Comparison of ENCODE assay signal across 38 cellular contexts in the genomic region with DNA sequence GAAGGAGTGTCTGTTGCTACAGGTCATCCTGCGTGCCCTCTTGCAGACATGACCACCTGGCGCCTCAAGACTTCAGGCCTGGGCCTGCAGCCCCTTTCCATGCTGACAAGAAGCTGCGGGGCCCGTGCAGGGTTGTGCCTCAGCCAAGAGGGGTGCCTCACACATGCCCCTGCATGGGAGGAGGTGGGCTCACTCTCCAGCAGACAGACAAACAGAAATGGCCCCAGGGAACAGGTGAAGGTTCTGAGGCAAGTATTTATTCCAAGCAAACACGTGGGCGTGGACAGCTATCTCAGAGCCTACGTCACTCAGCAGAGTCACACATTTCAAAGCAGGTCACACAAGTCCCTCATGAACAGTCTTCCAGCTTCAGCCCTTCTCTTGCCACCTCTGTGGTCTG. TPM values are rescaled to one million over a fixed set of nuclear protein-coding genes. Genes with fewer than 3 reads are reported as not detected.
DNase-seq lines count a peak whose midpoint lies in the region; ATAC-seq, FAIRE-seq and TF ChIP-seq lines count a peak whose summit lies in the region.
"Had no signal": no experiment of that assay in that cellular context is flagged by ENCODE, and none has a peak within 500 bp of the region (broad histone marks: within the 10 kb centered on the region; RNA-seq: fewer than 3 reads in every experiment).

No MANE protein-coding gene starts in this region.

- TF ChIP-seq RAD21 in liver (IDR thresholded peaks at IDR 0.05): no peak

- no peak for ATAC-seq in HG02798 (IDR thresholded peaks at IDR 0.05; ENCODE audit: poor library complexity, unreplicated experiment)
- ATAC-seq in GM21381 (IDR thresholded peaks at IDR 0.05; ENCODE audit: unreplicated experiment): no peak
- ATAC-seq: foreskin keratinocyte; lower lobe of right lung; naive thymus-derived CD8-positive, alpha-beta T cell; T-helper 17 cell had no signal

- FAIRE-seq in bronchial epithelial cell (lab: Jason Lieb, UNC): no peak
- FAIRE-seq: TTC549, urothelium cell line had no signal

- peak overlapping the region in 1 of 2 donors; percentile 1 for H3K9ac ChIP-seq in liver (ENCODE audit: low read depth in 1 of 2, low read length in 2 of 2)
- H3K9ac ChIP-seq: SK-N-SH had no signal

- H3K27me3 ChIP-seq in bronchial epithelial cell (ENCODE audit: control insufficient read depth, insufficient read depth, low read length) (no peaks in the 10 kb centered on the region), liver (ENCODE audit: control insufficient read depth in 4 of 4, insufficient read depth in 4 of 4, low read length in 3 of 4) (no peaks in the 10 kb centered on the region), stomach (no peaks in the 10 kb centered on the region), HAP-1 (ENCODE audit: low read depth) (no peaks in the 10 kb centered on the region)
- H3K27me3 ChIP-seq: ascending aorta, esophagus squamous epithelium, foreskin keratinocyte, heart right ventricle, suprapubic skin had no signal

- intact Hi-C loops in stomach (cut with DNase I; ENCODE audit: low total_unique reads): no loop called here

- peaks cover 1% of the 10 kb centered on the region for H3K36me3 ChIP-seq in bronchial epithelial cell (ENCODE audit: control insufficient read depth, insufficient read depth, low read length)
- peaks cover 0 to 17% (median 0%) of the 10 kb centered on the region in 4 donors for H3K36me3 ChIP-seq in liver (ENCODE audit: control insufficient read depth in 4 of 4, insufficient read depth in 3 of 4, low read depth in 1 of 4, low read length in 3 of 4)
- H3K36me3 ChIP-seq in stomach: peaks cover 3 to 40% (median 26%) of the 10 kb centered on the region in 4 donors
- H3K36me3 ChIP-seq in HAP-1 (replicated peaks): peaks cover 53% of the 10 kb centered on the region
- H3K36me3 ChIP-seq: ascending aorta had no signal

- no peaks in the 10 kb centered on the region for H3K9me3 ChIP-seq in liver (ENCODE audit: control insufficient read depth in 4 of 4, low read length in 3 of 4)
- H3K9me3 ChIP-seq in stomach: no peaks in the 10 kb centered on the region
- H3K9me3 ChIP-seq in HAP-1: no peaks in the 10 kb centered on the region
- H3K9me3 ChIP-seq: ascending aorta, esophagus squamous epithelium, heart right ventricle, lower lobe of right lung, SK-N-SH, suprapubic skin had no signal

- H3K4me3 ChIP-seq in bronchial epithelial cell (ENCODE audit: low read depth, low read length) (no peak overlapping the region), liver (ENCODE audit: low read depth in 1 of 3, low read length in 3 of 3) (no peak overlapping the region), stomach (no peak overlapping the region), HAP-1 (no peak overlapping the region)
- H3K4me3 ChIP-seq: ascending aorta, esophagus squamous epithelium, heart right ventricle, lower lobe of right lung, skin epidermis, suprapubic skin had no signal

- TF ChIP-seq CTCF in bronchial epithelial cell (IDR thresholded peaks at IDR 0.05; ENCODE audit: insufficient read depth, low read length, severe bottlenecking) (no peak), liver (IDR thresholded peaks at IDR 0.05; ENCODE audit: low read depth, low read length, missing input control) (no peak), stomach (IDR thresholded peaks at IDR 0.05) (no peak)

- in situ Hi-C loops in HAP-1 (cut with MboI; ENCODE audit: low sequenced_read_pairs): no loop called here

- TF ChIP-seq EP300 in stomach (IDR thresholded peaks at IDR 0.05): no peak

- DNase-seq in SIG-M5 treated with dmso at 0.1 percent for 504 hours (lab: John Stamatoyannopoulos, UW; ENCODE audit: unreplicated experiment) (peak; percentile 17), SIG-M5 (lab: John Stamatoyannopoulos, UW) (no peak), bronchial epithelial cell (ENCODE audit: low read depth) (peak; percentile 42), stomach (peak; percentile 68), HAP-1 (ENCODE audit: low spot score in 2 of 2) (no peak)
- DNase-seq: 8988T; activated CD4-positive, alpha-beta T cell treated with anti-CD3 and anti-CD28 coated beads, Interleukin-2, amount 50 U/mL, for 1 hour; activated CD4-positive, CD25-positive, alpha-beta regulatory T cell; activated gamma-delta T cell treated with Interleukin-2 at 50 U/mL for 16 hours; activated naive CD8-positive, alpha-beta T cell treated with anti-CD3 and anti-CD28 coated beads, Interleukin-2, amount 10 ng/mL, durations not matched to agents 7 days and 5 days; activated T-cell treated with anti-CD3 and anti-CD28 coated beads, Interleukin-2, amount 50 U/mL, for 24 hours; caudate nucleus; CD4-positive, alpha-beta memory T cell; cortex of kidney; esophagus squamous epithelium; foreskin keratinocyte; H9; heart right ventricle; IMR-90; midbrain; naive thymus-derived CD8-positive, alpha-beta T cell; NCI-H1694; NCI-H2171; nucleus accumbens; SK-N-SH; stimulated activated naive CD4-positive, alpha-beta T cell; T-helper 17 cell had no signal

- TF ChIP-seq POLR2A in stomach (IDR thresholded peaks at IDR 0.05): no peak

- H3K27ac ChIP-seq in liver (ENCODE audit: low read depth in 1 of 2, low read length in 2 of 2): peak overlapping the region; percentile 96 to 97
- peak overlapping the region; percentile 66 to 79 (median 76) for H3K27ac ChIP-seq in stomach
- H3K27ac ChIP-seq: ascending aorta, foreskin keratinocyte, lower lobe of right lung, suprapubic skin had no signal

- 47% methylated on average over 7 of the region's 7 CpGs for WGBS in liver
- WGBS in stomach, 5 donors: 49 to 69% (median 53%) methylated on average over 5 to 7 of the region's 7 CpGs

- H3K4me1 ChIP-seq in liver (ENCODE audit: control insufficient read depth in 4 of 4, insufficient read depth in 4 of 4, low read length in 3 of 4) (peaks cover 12 to 43% (median 25%) of the 10 kb centered on the region in 4 donors), stomach (peaks cover 9 to 48% (median 24%) of the 10 kb centered on the region in 4 donors), HAP-1 (no peaks in the 10 kb centered on the region)
- H3K4me1 ChIP-seq: foreskin keratinocyte had no signal

TF ChIP-seq in liver, 16 proteins besides CTCF, POLR2A, EP300 and RAD21 (continues in another document):
- TF ChIP-seq, protein P1, sequence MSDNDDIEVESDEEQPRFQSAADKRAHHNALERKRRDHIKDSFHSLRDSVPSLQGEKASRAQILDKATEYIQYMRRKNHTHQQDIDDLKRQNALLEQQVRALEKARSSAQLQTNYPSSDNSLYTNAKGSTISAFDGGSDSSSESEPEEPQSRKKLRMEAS (IDR thresholded peaks at IDR 0.05): no peak
- no peak for TF ChIP-seq HNF4A (conservative IDR thresholded peaks at IDR 0.05)
- TF ChIP-seq, protein P2, sequence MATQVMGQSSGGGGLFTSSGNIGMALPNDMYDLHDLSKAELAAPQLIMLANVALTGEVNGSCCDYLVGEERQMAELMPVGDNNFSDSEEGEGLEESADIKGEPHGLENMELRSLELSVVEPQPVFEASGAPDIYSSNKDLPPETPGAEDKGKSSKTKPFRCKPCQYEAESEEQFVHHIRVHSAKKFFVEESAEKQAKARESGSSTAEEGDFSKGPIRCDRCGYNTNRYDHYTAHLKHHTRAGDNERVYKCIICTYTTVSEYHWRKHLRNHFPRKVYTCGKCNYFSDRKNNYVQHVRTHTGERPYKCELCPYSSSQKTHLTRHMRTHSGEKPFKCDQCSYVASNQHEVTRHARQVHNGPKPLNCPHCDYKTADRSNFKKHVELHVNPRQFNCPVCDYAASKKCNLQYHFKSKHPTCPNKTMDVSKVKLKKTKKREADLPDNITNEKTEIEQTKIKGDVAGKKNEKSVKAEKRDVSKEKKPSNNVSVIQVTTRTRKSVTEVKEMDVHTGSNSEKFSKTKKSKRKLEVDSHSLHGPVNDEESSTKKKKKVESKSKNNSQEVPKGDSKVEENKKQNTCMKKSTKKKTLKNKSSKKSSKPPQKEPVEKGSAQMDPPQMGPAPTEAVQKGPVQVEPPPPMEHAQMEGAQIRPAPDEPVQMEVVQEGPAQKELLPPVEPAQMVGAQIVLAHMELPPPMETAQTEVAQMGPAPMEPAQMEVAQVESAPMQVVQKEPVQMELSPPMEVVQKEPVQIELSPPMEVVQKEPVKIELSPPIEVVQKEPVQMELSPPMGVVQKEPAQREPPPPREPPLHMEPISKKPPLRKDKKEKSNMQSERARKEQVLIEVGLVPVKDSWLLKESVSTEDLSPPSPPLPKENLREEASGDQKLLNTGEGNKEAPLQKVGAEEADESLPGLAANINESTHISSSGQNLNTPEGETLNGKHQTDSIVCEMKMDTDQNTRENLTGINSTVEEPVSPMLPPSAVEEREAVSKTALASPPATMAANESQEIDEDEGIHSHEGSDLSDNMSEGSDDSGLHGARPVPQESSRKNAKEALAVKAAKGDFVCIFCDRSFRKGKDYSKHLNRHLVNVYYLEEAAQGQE (IDR thresholded peaks at IDR 0.05): peak; percentile 89
- TF ChIP-seq YY1 (IDR thresholded peaks at IDR 0.05): peak; percentile 79
- peak in 1 of 2 donors; percentile 16 for TF ChIP-seq JUND (IDR thresholded peaks at IDR 0.05)
- TF ChIP-seq TAF1 (conservative IDR thresholded peaks at IDR 0.05): no peak
- TF ChIP-seq GABPA (IDR thresholded peaks at IDR 0.05 in 1 of 2, conservative IDR thresholded peaks at IDR 0.05 in 1 of 2): no peak

RNA-seq across cellular contexts. Expression of a gene that starts 5.9 kb away (rescaled TPM):
- total RNA-seq in bronchial epithelial cell (0.51 and 0.79 TPM in 2 replicates), liver (1 to 10 TPM in 1 of 2 donors, not detected in 1; 2.2 TPM), stomach (not detected)
- polyA plus RNA-seq in liver (under 1 TPM in 1 of 2 donors, not detected in 1; 0.45 TPM), stomach (1 to 10 TPM in 1 of 3 donors, under 1 TPM in 1, not detected in 1; 0.80 to 1.9 TPM)
- total RNA-seq: ascending aorta; CD4-positive, alpha-beta memory T cell; foreskin keratinocyte; IMR-90; lower lobe of right lung; naive thymus-derived CD8-positive, alpha-beta T cell; pulmonary artery endothelial cell; RPMI7951; suprapubic skin; T-helper 17 cell had no signal
- polyA plus RNA-seq: heart right ventricle; IMR-90; naive thymus-derived CD8-positive, alpha-beta T cell had no signal

RNA-seq across cellular contexts. Expression of a gene that starts 9.6 kb away (rescaled TPM):
- 3.4 and 8.2 TPM in 2 replicates for total RNA-seq in bronchial epithelial cell
- total RNA-seq in liver: 10 to 100 TPM in 1 of 2 donors, 1 to 10 TPM in 1; 3.0 to 13.6 TPM
- 1 to 10 TPM; 4.0 to 5.7 TPM for polyA plus RNA-seq in liver
- total RNA-seq in stomach: 100 to 1,000 TPM in 2 of 5 donors, 10 to 100 TPM in 1, 1 to 10 TPM in 2; 6.6 to 164 (median 54.5) TPM
- 10 to 100 TPM in 2 of 3 donors, 1 to 10 TPM in 1; 9.8 to 31.8 (median 10.1) TPM for polyA plus RNA-seq in stomach

RNA-seq across cellular contexts. Expression of a gene that starts 14.0 kb away (rescaled TPM):
- total RNA-seq in bronchial epithelial cell (27.6 and 34.3 TPM in 2 replicates), liver (10 to 100 TPM; 18.4 to 24.2 TPM), stomach (100 to 1,000 TPM in 2 of 5 donors, 10 to 100 TPM in 3; 31.9 to 283 (median 81.2) TPM)
- polyA plus RNA-seq in liver (10 to 100 TPM; 17.9 to 22.9 TPM), stomach (100 to 1,000 TPM; 107 to 152 (median 129) TPM)

RNA-seq across cellular contexts. Expression of a gene that starts 22.9 kb away (rescaled TPM):
- total RNA-seq in bronchial epithelial cell: 0.26 TPM in 2 replicates
- under 1 TPM in 1 of 2 donors, not detected in 1; 0.08 TPM for total RNA-seq in liver
- under 1 TPM; 0.08 to 0.16 TPM for polyA plus RNA-seq in liver
- total RNA-seq in stomach: not detected
- polyA plus RNA-seq in stomach: under 1 TPM in 2 of 3 donors, not detected in 1; 0.25 to 0.46 TPM
- total RNA-seq: ascending aorta, foreskin keratinocyte, H9, IMR-90, pulmonary artery endothelial cell, RPMI7951 had no signal

RNA-seq across cellular contexts. Expression of a gene that starts 32.0 kb away (rescaled TPM):
- total RNA-seq in bronchial epithelial cell (0.53 and 0.77 TPM in 2 replicates), liver (under 1 TPM; 0.09 to 0.17 TPM), stomach (1 to 10 TPM in 2 of 5 donors, under 1 TPM in 3; 0.43 to 5.8 (median 0.89) TPM)
- polyA plus RNA-seq in liver (under 1 TPM; 0.04 to 0.37 TPM), stomach (1 to 10 TPM in 1 of 3 donors, under 1 TPM in 2; 0.61 to 1.6 (median 0.81) TPM)
- total RNA-seq: ascending aorta had no signal
- polyA plus RNA-seq: CD4-positive, alpha-beta memory T cell; naive thymus-derived CD8-positive, alpha-beta T cell had no signal

Comparison
In these comparisons a context has a peak if more than half of its experiments do, and no peak if none do; other contexts are left out.
1. DNase-seq: peak in SIG-M5 treated with dmso at 0.1 percent for 504 hours (single experiment), bronchial epithelial cell (single experiment) and stomach (single experiment); none in SIG-M5 (single experiment) and HAP-1 (0 of 2).